8 cellular contexts compared by ENCODE assay signal in genomic region chr15:92831459-92832229, GRCh38.
DNase-seq lines count a peak whose midpoint lies in the region; ATAC-seq and TF ChIP-seq lines count a peak whose summit lies in the region.

No MANE protein-coding gene starts in this region.

- H3K27me3 Mint-ChIP-seq in T-cell = no peaks in the 10 kb centered on the region

- H3K27ac ChIP-seq in left ventricle myocardium inferior (replicated peaks) = peak overlapping the region; percentile 96
- H3K27ac ChIP-seq in uterus = peak overlapping the region; percentile 86 to 98

- H3K4me3 ChIP-seq in left ventricle myocardium inferior = peak overlapping the region; percentile 61
- peak overlapping the region; percentile 13 to 20 for H3K4me3 ChIP-seq in uterus

- DNase-seq in GM13977 (ENCODE audit: low spot score) (peak; percentile 88), NCI-H146 (lab: John Stamatoyannopoulos, UW) (peak; percentile 93), T-cell (peak; percentile 67 to 90 (median 78)), amniotic epithelial cell (ENCODE audit: low read depth) (peak; percentile 93), left ventricle myocardium inferior (peak; percentile 94), pulmonary artery endothelial cell (ENCODE audit: low read depth, low spot score) (peak; percentile 77), uterus (peak; percentile 84 to 92)

- H3K36me3 Mint-ChIP-seq in T-cell = no peaks in the 10 kb centered on the region

- H3K27me3 ChIP-seq in left ventricle myocardium inferior (ENCODE audit: low read depth) (no peaks in the 10 kb centered on the region), uterus (no peaks in the 10 kb centered on the region)

- TF ChIP-seq CTCF in GM13977 (IDR thresholded peaks at IDR 0.05; ENCODE audit: extremely low read depth, insufficient read depth, missing control alignments) (no peak), left ventricle myocardium inferior (IDR thresholded peaks at IDR 0.05; ENCODE audit: borderline replicate concordance) (peak; percentile 23), uterus (IDR thresholded peaks at IDR 0.05) (peak in 1 of 4 experiments; percentile 17)

- intact Hi-C loops in left ventricle myocardium inferior (cut with micrococcal nuclease) (loop anchor here (5.0 kb wide), 1 partner anchor 51 kb away; no protein-coding TSS in a partner anchor), uterus (cut with DNase I; ENCODE audit: low total_unique reads) (loop anchor here (5.0 kb wide), 1 partner anchor 51 kb away; no protein-coding TSS in a partner anchor)

- H3K4me1 Mint-ChIP-seq in T-cell = peaks cover 44 to 51% (median 48%) of the 10 kb centered on the region in 3 donors

- peak; percentile 83 to 95 for TF ChIP-seq POLR2A in uterus (IDR thresholded peaks at IDR 0.05)

- CTCF ChIA-PET in T-cell (lab: Charles Lee) = interaction anchor here (0.5 to 2.6 kb wide), 13 partner anchors 12 to 86 kb away, joined by 3 to 22 read pairs (median 6); partner anchors contain the start of gene CHD2 (in 1 of the 2)

- H3K9me3 ChIP-seq in left ventricle myocardium inferior (replicated peaks) (no peaks in the 10 kb centered on the region), uterus (no peaks in the 10 kb centered on the region)

- ATAC-seq in HG02870 (IDR thresholded peaks at IDR 0.05; ENCODE audit: unreplicated experiment) = peak; percentile 93
- ATAC-seq in T-cell (replicated peaks in 1 of 4) = peak; percentile 92 to 95 (median 94)

- H3K36me3 ChIP-seq in left ventricle myocardium inferior (no peaks in the 10 kb centered on the region), uterus (no peaks in the 10 kb centered on the region)

- no peaks in the 10 kb centered on the region for H3K9me3 Mint-ChIP-seq in T-cell

- H3K4me1 ChIP-seq in left ventricle myocardium inferior (peaks cover 46% of the 10 kb centered on the region), uterus (peaks cover 14 to 24% of the 10 kb centered on the region in 2 donors)

- peak overlapping the region; percentile 57 to 77 (median 71) for H3K4me3 Mint-ChIP-seq in T-cell

- in situ Hi-C loops in GM13977 (cut with MboI; ENCODE audit: low pct_unique_long_range_greater_than_20kb, low sequenced_read_pairs, unreplicated experiment) = no loop called here

- POLR2A ChIA-PET in T-cell (lab: Charles Lee) = interaction anchor here (0.5 to 2.5 kb wide), 23 partner anchors 9 to 84 kb away, joined by 3 to 35 read pairs (median 5); partner anchors contain the start of gene CHD2 (in 1 of the 2)

- peak overlapping the region; percentile 97 to 99 for H3K27ac Mint-ChIP-seq in T-cell

Comparison
In these comparisons a context has a peak if more than half of its experiments do, and no peak if none do; other contexts are left out.
1. Peak in every context shown above with its lines: DNase-seq, ATAC-seq, H3K4me3 ChIP-seq and H3K27ac ChIP-seq.